Comparison of ENCODE assay signal across 21 cellular contexts in genomic region chr12:96623155-96623554, GRCh38.
"Had no signal": no experiment of that assay in that cellular context is flagged by ENCODE, and none has a peak within 500 bp of the region (broad histone marks: within the 10 kb centered on the region; RNA-seq: fewer than 3 reads in every experiment).

No MANE protein-coding gene starts in this region.

- DNase-seq: colonic mucosa; effector CD8-positive, alpha-beta T cell; foreskin keratinocyte; heart left ventricle; kidney; midbrain; naive thymus-derived CD4-positive, alpha-beta T cell; pancreas; stimulated activated CD4-positive, alpha-beta T cell treated with anti-CD3 and anti-CD28 coated beads, Interleukin-2, amount 100 ng/mL, for 24 hours; stimulated activated CD4-positive, alpha-beta T cell treated with anti-CD3 and anti-CD28 coated beads, Interleukin-4, amount 100 ng/mL, for 24 hours; stimulated activated naive CD4-positive, alpha-beta T cell treated with Interleukin-2 at 50 U/mL for 16 hours; stomach; thyroid gland; trophoblast cell had no signal

- ATAC-seq: foreskin keratinocyte; gastroesophageal sphincter; heart left ventricle; left lobe of liver; naive thymus-derived CD4-positive, alpha-beta T cell; pancreas; sciatic nerve; stimulated activated effector memory CD8-positive, alpha-beta T cell treated with anti-CD3 and anti-CD28 coated beads, Interleukin-12 subunit alpha, Interleukin-12 subunit beta, amount 100 ng/mL, for 72 hours had no signal

- H3K4me3 Mint-ChIP-seq: dendritic cell treated with granulocyte-macrophage colony-stimulating factor and Interleukin-4, amounts not matched to agents 40 ng/mL and 50 ng/mL, for 4 days; memory B cell; naive thymus-derived CD4-positive, alpha-beta T cell; nephron; stimulated activated effector memory CD8-positive, alpha-beta T cell treated with anti-CD3 and anti-CD28 coated beads, Interleukin-12 subunit alpha, Interleukin-12 subunit beta, amount 100 ng/mL, for 72 hours had no signal

- H3K4me1 Mint-ChIP-seq: naive thymus-derived CD4-positive, alpha-beta T cell; nephron; stimulated activated effector memory CD8-positive, alpha-beta T cell treated with anti-CD3 and anti-CD28 coated beads, Interleukin-12 subunit alpha, Interleukin-12 subunit beta, amount 100 ng/mL, for 72 hours had no signal

- H3K36me3 Mint-ChIP-seq: memory B cell; naive thymus-derived CD4-positive, alpha-beta T cell; stimulated activated effector memory CD8-positive, alpha-beta T cell treated with anti-CD3 and anti-CD28 coated beads, Interleukin-12 subunit alpha, Interleukin-12 subunit beta, amount 100 ng/mL, for 72 hours had no signal

- H3K9me3 Mint-ChIP-seq: dendritic cell treated with granulocyte-macrophage colony-stimulating factor and Interleukin-4, amounts not matched to agents 40 ng/mL and 50 ng/mL, for 4 days; memory B cell; naive thymus-derived CD4-positive, alpha-beta T cell; nephron; stimulated activated effector memory CD8-positive, alpha-beta T cell treated with anti-CD3 and anti-CD28 coated beads, Interleukin-12 subunit alpha, Interleukin-12 subunit beta, amount 100 ng/mL, for 72 hours had no signal

- H3K27me3 Mint-ChIP-seq: dendritic cell treated with granulocyte-macrophage colony-stimulating factor and Interleukin-4, amounts not matched to agents 40 ng/mL and 50 ng/mL, for 4 days; memory B cell had no signal

- H3K27ac Mint-ChIP-seq: dendritic cell treated with granulocyte-macrophage colony-stimulating factor and Interleukin-4, amounts not matched to agents 40 ng/mL and 50 ng/mL, for 4 days; memory B cell; naive thymus-derived CD4-positive, alpha-beta T cell; nephron; stimulated activated effector memory CD8-positive, alpha-beta T cell treated with anti-CD3 and anti-CD28 coated beads, Interleukin-12 subunit alpha, Interleukin-12 subunit beta, amount 100 ng/mL, for 72 hours had no signal
